ENCODE assay signal across 20 cellular contexts in the genomic region with DNA sequence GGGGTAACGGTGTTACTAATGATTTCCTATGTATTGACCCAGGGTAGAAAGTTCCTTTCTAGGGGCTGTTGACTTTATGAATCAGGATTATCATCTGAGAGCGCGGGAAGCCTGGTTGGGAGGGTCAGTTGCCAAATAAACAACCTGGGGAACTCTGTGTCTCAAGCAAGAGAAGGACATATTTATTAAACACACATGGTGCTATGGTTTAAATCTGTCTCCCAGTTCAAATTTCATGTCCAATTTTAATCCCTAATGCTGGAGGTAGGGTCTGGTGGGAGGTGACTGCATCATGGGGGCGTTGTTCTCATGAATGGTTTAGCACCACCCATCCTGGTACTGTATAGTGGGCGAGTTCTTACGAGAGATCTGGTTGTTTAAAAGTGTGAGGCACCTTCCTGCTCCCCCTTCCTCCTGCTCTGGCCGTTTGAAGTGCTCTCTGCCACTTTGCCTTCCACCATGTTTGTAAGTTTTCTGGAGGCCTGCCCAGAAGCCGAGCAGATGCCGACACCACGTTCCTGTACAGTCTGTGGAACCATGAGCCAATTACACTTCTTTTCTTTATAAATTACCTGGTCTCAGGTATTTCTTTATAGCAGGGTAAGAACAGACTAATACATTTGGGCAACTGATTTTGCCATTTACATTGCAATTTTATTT. TPM values are rescaled to one million over a fixed set of nuclear protein-coding genes. Genes with fewer than 3 reads are reported as not detected.
A peak's percentile ranks its signal among the peaks of the same experiment; 100 is the strongest.
DNase-seq lines count a peak whose midpoint lies in the region; TF ChIP-seq lines count a peak whose summit lies in the region.
"Had no signal": no experiment of that assay in that cellular context is flagged by ENCODE, and none has a peak within 500 bp of the region (broad histone marks: within the 10 kb centered on the region; RNA-seq: fewer than 3 reads in every experiment).

No MANE protein-coding gene starts in this region.

- no peak for TF ChIP-seq EP300 in suprapubic skin (IDR thresholded peaks at IDR 0.05)

- H3K9me3 ChIP-seq in suprapubic skin = no peaks in the 10 kb centered on the region

- TF ChIP-seq CTCF in nephron (IDR thresholded peaks at IDR 0.05; ENCODE audit: unreplicated experiment in 3 of 3) (no peak), suprapubic skin (IDR thresholded peaks at IDR 0.05) (no peak), GM20000 (IDR thresholded peaks at IDR 0.05; ENCODE audit: extremely low read depth, missing control alignments) (no peak)

- peak overlapping the region; percentile 29 to 83 (median 60) for H3K27ac Mint-ChIP-seq in nephron
- H3K27ac Mint-ChIP-seq: CD14-positive monocyte had no signal

- peak; percentile 57 for DNase-seq in DMS 273 (lab: John Stamatoyannopoulos, UW; ENCODE audit: unreplicated experiment)
- DNase-seq in DMS 273 treated with DMSO at 0.1 percent for 48 hours (lab: John Stamatoyannopoulos, UW) = no peak
- DNase-seq in fibroblast of gingiva (ENCODE audit: low read depth) = peak; percentile 45
- no peak for DNase-seq in suprapubic skin (ENCODE audit: low spot score in 2 of 2)
- DNase-seq in GM20000 (ENCODE audit: low spot score) = no peak
- DNase-seq in NK-92 treated with Interleukin-12 subunit alpha and Interleukin-12 subunit beta, amount 100 ng/mL, for 24 hours (lab: John Stamatoyannopoulos, UW) = no peak
- no peak for DNase-seq in NCI-H345 (lab: John Stamatoyannopoulos, UW)
- DNase-seq: DND-41, NCI-H1105 treated with DMSO at 0.1 percent for 48 hours, NCI-H1694, NCI-H2081 treated with DMSO at 0.1 percent for 48 hours, NCI-H510A, NCI-H748 treated with DMSO at 0.1 percent for 48 hours, SHP77 had no signal

- H3K27ac ChIP-seq in suprapubic skin = peak overlapping the region; percentile 51
- H3K27ac ChIP-seq: 22Rv1 had no signal

- peaks cover 35% of the 10 kb centered on the region for H3K4me1 Mint-ChIP-seq in nephron
- H3K4me1 Mint-ChIP-seq: CD14-positive monocyte had no signal

- TF ChIP-seq POLR2A in suprapubic skin (IDR thresholded peaks at IDR 0.05) = no peak

- H3K4me3 ChIP-seq in suprapubic skin = no peak overlapping the region
- H3K4me3 ChIP-seq: GM23248, K562 had no signal

- no peaks in the 10 kb centered on the region for H3K36me3 ChIP-seq in suprapubic skin

- no peaks in the 10 kb centered on the region for H3K27me3 Mint-ChIP-seq in nephron (ENCODE audit: low read depth)

- H3K27me3 ChIP-seq in suprapubic skin = no peaks in the 10 kb centered on the region

- H3K4me1 ChIP-seq in suprapubic skin = peaks cover 42% of the 10 kb centered on the region

- H3K9me3 Mint-ChIP-seq in nephron = no peaks in the 10 kb centered on the region

- no peak overlapping the region for H3K4me3 Mint-ChIP-seq in nephron
- H3K4me3 Mint-ChIP-seq: CD14-positive monocyte had no signal

- no peaks in the 10 kb centered on the region for H3K36me3 Mint-ChIP-seq in nephron (ENCODE audit: low read depth)
- H3K36me3 Mint-ChIP-seq: CD14-positive monocyte had no signal

- 69% methylated on average over 10 of the region's 10 CpGs for WGBS in suprapubic skin

RNA-seq across cellular contexts. Expression of a gene that starts 19.7 kb away (rescaled TPM):
- total RNA-seq in suprapubic skin = 10 to 100 TPM; 22.8 to 50.6 (median 40.1) TPM
- total RNA-seq: OCI-LY7 had no signal

Comparison
In these comparisons a context has a peak if more than half of its experiments do, and no peak if none do; other contexts are left out.
1. DNase-seq: peak in DMS 273 (single experiment) and fibroblast of gingiva (single experiment); none in DMS 273 treated with DMSO at 0.1 percent for 48 hours (single experiment), suprapubic skin (0 of 2), GM20000 (single experiment), NK-92 treated with Interleukin-12 subunit alpha and Interleukin-12 subunit beta, amount 100 ng/mL, for 24 hours (single experiment) and NCI-H345 (single experiment).